8 cellular contexts compared by ENCODE assay signal in the genomic region with DNA sequence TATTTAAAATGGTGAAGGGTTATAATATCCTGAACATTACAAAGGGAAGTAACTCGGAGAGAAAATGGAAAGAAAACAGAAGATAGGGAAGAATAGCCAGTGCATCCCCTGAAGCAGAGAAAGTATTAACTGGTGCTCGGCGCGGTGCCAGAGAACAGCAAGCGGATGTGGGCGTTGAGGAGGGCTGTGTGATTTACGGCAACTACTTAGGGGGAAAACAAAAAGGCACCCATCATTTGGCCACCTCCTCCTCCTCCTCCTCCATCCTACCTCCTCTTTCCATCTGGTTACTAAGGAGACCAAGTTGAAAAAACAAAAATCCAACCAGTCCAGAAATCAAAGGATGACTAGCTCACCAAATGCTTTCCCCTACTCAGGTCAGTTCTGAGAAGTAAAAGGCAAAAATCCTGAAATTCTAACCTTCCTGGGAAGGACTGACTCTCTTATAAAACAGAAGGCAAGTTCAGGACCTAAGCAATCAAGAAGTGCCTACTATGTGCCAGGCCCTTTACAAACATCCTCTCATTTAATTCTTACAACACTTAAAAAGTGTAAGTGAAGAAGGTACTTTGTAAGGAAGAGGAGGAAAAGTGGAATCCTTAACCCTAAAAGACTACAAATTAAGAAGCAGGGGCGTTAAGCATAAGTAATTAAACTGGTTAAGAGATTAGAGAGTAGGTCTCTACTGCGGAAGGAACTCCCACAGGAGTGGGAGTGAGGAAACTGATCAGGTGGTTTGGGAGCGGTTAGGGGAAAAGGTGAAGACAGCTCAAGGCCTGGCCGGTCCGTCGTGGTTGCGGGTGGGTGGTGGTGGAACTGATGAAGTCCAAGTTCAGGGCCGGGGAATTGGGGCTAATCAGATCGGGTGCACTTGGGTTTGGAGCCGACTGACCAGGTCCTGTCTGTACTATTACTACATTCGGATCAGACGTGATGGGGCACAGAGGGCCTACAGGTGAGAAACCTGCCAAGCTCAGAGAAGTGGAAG. TPM values are rescaled to one million over a fixed set of nuclear protein-coding genes. Genes with fewer than 3 reads are reported as not detected.
A peak's percentile ranks its signal among the peaks of the same experiment; 100 is the strongest.
DNase-seq lines count a peak whose midpoint lies in the region; ATAC-seq and TF ChIP-seq lines count a peak whose summit lies in the region.

No MANE protein-coding gene starts in this region.

- H3K27me3 Mint-ChIP-seq in memory B cell, result peaks cover 2% of the 10 kb centered on the region

- peak overlapping the region; percentile 81 for H3K4me3 ChIP-seq in coronary artery

- DNase-seq in EH (ENCODE audit: low read depth), result peak; percentile 81
- peak; percentile 81 for DNase-seq in HT1080 (ENCODE audit: low read depth)
- DNase-seq in T follicular helper cell (ENCODE audit: low read depth), result peak; percentile 8
- no peak for DNase-seq in coronary artery (ENCODE audit: low spot score)
- no peak for DNase-seq in memory B cell (ENCODE audit: low spot score in 2 of 2)
- peak in 4 of 49 donors; percentile 18 to 42 (median 19) for DNase-seq in substantia nigra (lab: John Stamatoyannopoulos, UW)
- DNase-seq in HuH-7.5 (ENCODE audit: low spot score), result no peak

- H3K27ac ChIP-seq in coronary artery, result peak overlapping the region in 1 of 2 donors; percentile 27
- H3K27ac ChIP-seq in substantia nigra (ENCODE audit: low read depth, low read length, poor library complexity, severe bottlenecking), result peak overlapping the region; percentile 9

- peak overlapping the region; percentile 93 for H3K27ac Mint-ChIP-seq in memory B cell

- peak overlapping the region; percentile 97 for H3K4me3 Mint-ChIP-seq in memory B cell

- H3K36me3 Mint-ChIP-seq in memory B cell, result peaks cover 5% of the 10 kb centered on the region

- H3K4me1 Mint-ChIP-seq in memory B cell, result peaks cover 19% of the 10 kb centered on the region

- ATAC-seq in memory B cell (ENCODE audit: low read depth), result no peak
- ATAC-seq in HG03565 (IDR thresholded peaks at IDR 0.05; ENCODE audit: unreplicated experiment), result no peak

- no peak for TF ChIP-seq CTCF in coronary artery (IDR thresholded peaks at IDR 0.05)

- H3K9me3 Mint-ChIP-seq in memory B cell, result no peaks in the 10 kb centered on the region

RNA-seq across cellular contexts. Expression of a gene that starts 1.0 kb away (rescaled TPM):
- total RNA-seq in HT1080 (2014; rRNA removed; shearing (Covaris generic)), result 59.5 and 63.5 TPM in 2 replicates
- polyA plus RNA-seq in HT1080 (2015; cell fraction: cytosol; rRNA removed), result 28.6 and 31.0 TPM in 2 replicates
- polyA plus RNA-seq in HT1080 (2015; cell fraction: nucleus; rRNA removed), result 25.7 and 25.8 TPM in 2 replicates

Comparison
In these comparisons a context has a peak if more than half of its experiments do, and no peak if none do; other contexts are left out.
1. DNase-seq: peak in EH (single experiment), HT1080 (single experiment) and T follicular helper cell (single experiment); none in coronary artery (single experiment), memory B cell (0 of 2) and HuH-7.5 (single experiment).